Comparison of ENCODE assay signal across 8 cellular contexts in genomic region chr2:132448771-132449170, GRCh38. TPM values are rescaled to one million over a fixed set of nuclear protein-coding genes. Genes with fewer than 3 reads are reported as not detected.
DNase-seq lines count a peak whose midpoint lies in the region; ATAC-seq and TF ChIP-seq lines count a peak whose summit lies in the region.

No MANE protein-coding gene starts in this region.

- no peaks in the 10 kb centered on the region for H3K36me3 ChIP-seq in esophagus squamous epithelium
- H3K36me3 ChIP-seq in HAP-1 (replicated peaks) = no peaks in the 10 kb centered on the region

- H3K9me3 Mint-ChIP-seq in progenitor cell of endocrine pancreas (ENCODE audit: low read depth) = peaks cover 5% of the 10 kb centered on the region
- H3K9me3 Mint-ChIP-seq in effector memory CD8-positive, alpha-beta T cell = peaks cover 0 to 7% of the 10 kb centered on the region in 2 donors

- no peak overlapping the region for H3K4me3 ChIP-seq in esophagus squamous epithelium
- H3K4me3 ChIP-seq in HAP-1 = no peak overlapping the region

- H3K27me3 Mint-ChIP-seq in progenitor cell of endocrine pancreas = no peaks in the 10 kb centered on the region
- no peaks in the 10 kb centered on the region for H3K27me3 Mint-ChIP-seq in effector memory CD8-positive, alpha-beta T cell

- H3K9me3 ChIP-seq in esophagus squamous epithelium = peaks cover 0 to 6% (median 0%) of the 10 kb centered on the region in 3 donors
- no peaks in the 10 kb centered on the region for H3K9me3 ChIP-seq in HAP-1

- TF ChIP-seq CTCF in GM12873 (IDR thresholded peaks at IDR 0.05; ENCODE audit: insufficient read depth, low read depth, low read length, missing control alignments) (peak; percentile 45), esophagus squamous epithelium (IDR thresholded peaks at IDR 0.05) (peak in 5 of 6 experiments; percentile 26 to 50 (median 30)), progenitor cell of endocrine pancreas (IDR thresholded peaks at IDR 0.05; ENCODE audit: unreplicated experiment) (peak; percentile 57)

- no peaks in the 10 kb centered on the region for H3K36me3 Mint-ChIP-seq in progenitor cell of endocrine pancreas (ENCODE audit: insufficient read depth)
- no peaks in the 10 kb centered on the region for H3K36me3 Mint-ChIP-seq in effector memory CD8-positive, alpha-beta T cell (ENCODE audit: insufficient read depth)

- H3K4me1 ChIP-seq in esophagus squamous epithelium (peaks cover 0 to 6% (median 0%) of the 10 kb centered on the region in 3 donors), HAP-1 (no peaks in the 10 kb centered on the region)

- intact Hi-C loops in esophagus squamous epithelium (cut with DNase I) = no loop called here

- WGBS in esophagus squamous epithelium, 2 donors = 72 to 85% methylated on average over 4 of the region's 4 CpGs

- no peak overlapping the region for H3K4me3 Mint-ChIP-seq in progenitor cell of endocrine pancreas (ENCODE audit: low read depth)
- no peak overlapping the region for H3K4me3 Mint-ChIP-seq in effector memory CD8-positive, alpha-beta T cell

- H3K27me3 ChIP-seq in esophagus squamous epithelium (no peaks in the 10 kb centered on the region), HAP-1 (ENCODE audit: low read depth) (no peaks in the 10 kb centered on the region)

- H3K27ac Mint-ChIP-seq in progenitor cell of endocrine pancreas = no peak overlapping the region
- H3K27ac Mint-ChIP-seq in effector memory CD8-positive, alpha-beta T cell = no peak overlapping the region

- no peak overlapping the region for H3K27ac ChIP-seq in esophagus squamous epithelium

- no peak for TF ChIP-seq POLR2A in esophagus squamous epithelium (IDR thresholded peaks at IDR 0.05)

- H3K4me1 Mint-ChIP-seq in progenitor cell of endocrine pancreas (ENCODE audit: low read depth) = peaks cover 12% of the 10 kb centered on the region
- peaks cover 0 to 1% of the 10 kb centered on the region in 2 donors for H3K4me1 Mint-ChIP-seq in effector memory CD8-positive, alpha-beta T cell (ENCODE audit: low read depth in 2 of 2)

- peak; percentile 0 for DNase-seq in NCI-H524 treated with DMSO at 0.1 percent for 48 hours (lab: John Stamatoyannopoulos, UW)
- DNase-seq in esophagus squamous epithelium (lab: John Stamatoyannopoulos, UW) = no peak
- DNase-seq in progenitor cell of endocrine pancreas (ENCODE audit: low spot score, unreplicated experiment) = no peak
- DNase-seq in effector memory CD8-positive, alpha-beta T cell = no peak
- DNase-seq in NK-92 treated with Interleukin-12 subunit alpha and Interleukin-12 subunit beta, amount 100 ng/mL, for 24 hours (lab: John Stamatoyannopoulos, UW) = no peak
- no peak for DNase-seq in HAP-1 (ENCODE audit: low spot score in 2 of 2)

- in situ Hi-C loops in HAP-1 (cut with MboI; ENCODE audit: low sequenced_read_pairs) = no loop called here

- no peak for ATAC-seq in effector memory CD8-positive, alpha-beta T cell (replicated peaks)
- ATAC-seq in GM19324 (IDR thresholded peaks at IDR 0.05; ENCODE audit: low FRiP score, unreplicated experiment) = no peak

RNA-seq across cellular contexts. Expression of gene GPR39, which starts 32.2 kb away (rescaled TPM):
- total RNA-seq in esophagus squamous epithelium = 1 to 10 TPM in 3 of 4 donors, under 1 TPM in 1; 0.76 to 1.3 (median 1.2) TPM
- 4.0 and 4.6 TPM in 2 replicates for total RNA-seq in progenitor cell of endocrine pancreas
